Comparison of ENCODE assay signal across 21 cellular contexts in the genomic region with DNA sequence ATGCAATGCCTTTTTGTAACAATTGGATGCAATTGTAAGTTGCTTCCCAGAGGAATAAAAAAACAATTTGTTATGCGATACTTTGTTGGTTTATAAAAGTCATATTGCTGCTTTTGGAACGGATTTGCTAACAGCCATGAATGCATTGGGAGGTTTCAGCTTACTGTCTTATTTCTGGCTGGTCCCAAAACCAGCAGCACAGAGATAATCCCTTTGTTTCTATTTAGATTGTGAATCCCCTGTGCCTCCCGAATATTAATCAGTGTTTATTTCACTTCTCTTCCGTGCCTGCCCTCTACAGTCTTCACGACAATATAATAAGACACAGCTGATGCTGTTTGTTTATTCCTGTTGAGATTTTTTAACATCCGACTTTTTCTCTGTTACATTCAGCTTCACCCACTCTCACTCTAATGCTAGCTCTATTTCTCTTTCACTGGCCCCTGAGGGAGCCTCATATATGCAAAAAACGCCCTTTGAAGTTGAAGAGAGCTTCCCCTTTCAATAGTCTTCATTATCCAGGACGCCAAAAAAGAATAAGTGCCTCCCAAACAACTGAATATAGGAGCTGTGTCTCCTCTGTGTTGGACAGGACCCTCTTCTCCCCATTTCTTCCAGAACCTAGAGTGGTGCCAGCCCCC.
DNase-seq lines count a peak whose midpoint lies in the region; FAIRE-seq and TF ChIP-seq lines count a peak whose summit lies in the region.
"Had no signal": no experiment of that assay in that cellular context is flagged by ENCODE, and none has a peak within 500 bp of the region (broad histone marks: within the 10 kb centered on the region; RNA-seq: fewer than 3 reads in every experiment).

No MANE protein-coding gene starts in this region.

- H3K4me1 ChIP-seq in astrocyte (ENCODE audit: insufficient read depth, low read length): no peaks in the 10 kb centered on the region
- H3K4me1 ChIP-seq: esophagus squamous epithelium, parathyroid adenoma, spleen, upper lobe of left lung had no signal

- no peak for TF ChIP-seq CTCF in astrocyte (IDR thresholded peaks at IDR 0.05; ENCODE audit: insufficient read depth, low read depth, low read length)
- no peak for TF ChIP-seq CTCF in type B pancreatic cell (conservative IDR thresholded peaks at IDR 0.05)

- H3K36me3 Mint-ChIP-seq in astrocyte (ENCODE audit: low read depth, unreplicated experiment) (no peaks in the 10 kb centered on the region), type B pancreatic cell (no peaks in the 10 kb centered on the region)
- H3K36me3 Mint-ChIP-seq: activated naive CD4-positive, alpha-beta T cell treated with anti-CD3 and anti-CD28 coated beads, Interleukin-2, amount 10 ng/mL, durations not matched to agents 7 days and 5 days had no signal

- H3K27ac ChIP-seq in astrocyte (ENCODE audit: low read depth, low read length): no peak overlapping the region
- H3K27ac ChIP-seq: dorsolateral prefrontal cortex, esophagus squamous epithelium, heart right ventricle, parathyroid adenoma, PC-9, spleen, upper lobe of left lung had no signal

- peak overlapping the region; percentile 21 for H3K9ac ChIP-seq in astrocyte (ENCODE audit: low read length)
- H3K9ac ChIP-seq: parathyroid adenoma, SK-N-SH had no signal

- no peaks in the 10 kb centered on the region for H3K9me3 Mint-ChIP-seq in astrocyte (ENCODE audit: unreplicated experiment)
- H3K9me3 Mint-ChIP-seq in type B pancreatic cell: peaks cover 4% of the 10 kb centered on the region

- H3K27me3 Mint-ChIP-seq in astrocyte (ENCODE audit: low read depth, unreplicated experiment) (no peaks in the 10 kb centered on the region), type B pancreatic cell (peaks cover 6% of the 10 kb centered on the region)
- H3K27me3 Mint-ChIP-seq: activated naive CD4-positive, alpha-beta T cell treated with anti-CD3 and anti-CD28 coated beads, Interleukin-2, amount 10 ng/mL, durations not matched to agents 7 days and 5 days had no signal

- H3K27ac Mint-ChIP-seq in astrocyte (ENCODE audit: unreplicated experiment) (no peak overlapping the region), type B pancreatic cell (no peak overlapping the region)
- H3K27ac Mint-ChIP-seq: activated naive CD4-positive, alpha-beta T cell treated with anti-CD3 and anti-CD28 coated beads, Interleukin-2, amount 10 ng/mL, durations not matched to agents 7 days and 5 days had no signal

- no peak overlapping the region for H3K4me3 Mint-ChIP-seq in astrocyte (ENCODE audit: unreplicated experiment)
- peak overlapping the region; percentile 18 for H3K4me3 Mint-ChIP-seq in type B pancreatic cell
- H3K4me3 Mint-ChIP-seq: activated naive CD4-positive, alpha-beta T cell treated with anti-CD3 and anti-CD28 coated beads, Interleukin-2, amount 10 ng/mL, durations not matched to agents 7 days and 5 days had no signal

- H4K20me1 ChIP-seq in astrocyte (ENCODE audit: insufficient read depth, low read length): no peaks in the 10 kb centered on the region

- peak overlapping the region; percentile 62 for H3K4me2 ChIP-seq in astrocyte (ENCODE audit: low read length)
- H3K4me2 ChIP-seq: PC-9, SK-N-SH had no signal

- no peaks in the 10 kb centered on the region for H3K79me2 ChIP-seq in astrocyte (ENCODE audit: insufficient read depth, low read length)
- H3K79me2 ChIP-seq: parathyroid adenoma had no signal

- DNase-seq in NCI-H345 (lab: John Stamatoyannopoulos, UW) (peak; percentile 7), NCI-H345 treated with DMSO at 0.1 percent for 48 hours (lab: John Stamatoyannopoulos, UW; ENCODE audit: unreplicated experiment) (no peak), astrocyte (ENCODE audit: low read depth) (no peak), left kidney (ENCODE audit: low read depth, low spot score) (peak; percentile 31), type B pancreatic cell (ENCODE audit: extremely low spot score, unreplicated experiment) (no peak), SHP77 treated with DMSO at 0.1 percent for 48 hours (lab: John Stamatoyannopoulos, UW) (no peak), DMS153 (lab: John Stamatoyannopoulos, UW) (no peak)
- DNase-seq in stimulated activated CD4-positive, alpha-beta T cell treated with anti-CD3 and anti-CD28 coated beads, Interleukin-4, amount 100 ng/mL, for 4 hours: no peak
- DNase-seq: activated naive CD4-positive, alpha-beta T cell treated with anti-CD3 and anti-CD28 coated beads, Interleukin-2, amount 10 ng/mL, durations not matched to agents 7 days and 5 days; activated T-cell treated with anti-CD3 and anti-CD28 coated beads for 4 hours; dorsolateral prefrontal cortex; esophagus squamous epithelium; heart right ventricle; mucosa of descending colon; NCI-H1417; PC-9; SK-N-SH; spleen; stimulated activated naive CD4-positive, alpha-beta T cell; upper lobe of left lung had no signal

- no peak for FAIRE-seq in astrocyte (lab: Jason Lieb, UNC)

- H3K4me3 ChIP-seq in astrocyte (ENCODE audit: insufficient read depth, low read depth, low read length): no peak overlapping the region
- H3K4me3 ChIP-seq: esophagus squamous epithelium, mucosa of descending colon, PC-9, spleen, upper lobe of left lung had no signal

- H2AFZ ChIP-seq in astrocyte (ENCODE audit: low read depth, low read length): peak overlapping the region; percentile 67
- H2AFZ ChIP-seq: parathyroid adenoma, PC-9 had no signal

- no peaks in the 10 kb centered on the region for H3K36me3 ChIP-seq in astrocyte (ENCODE audit: insufficient read depth, low read length)
- H3K36me3 ChIP-seq: esophagus squamous epithelium, heart right ventricle, spleen, upper lobe of left lung had no signal

- no peaks in the 10 kb centered on the region for H3K9me3 ChIP-seq in astrocyte (ENCODE audit: insufficient read depth, low read depth, low read length)
- H3K9me3 ChIP-seq: esophagus squamous epithelium, mucosa of descending colon, SK-N-SH had no signal

- H3K4me1 Mint-ChIP-seq in astrocyte (ENCODE audit: low read depth, unreplicated experiment): no peaks in the 10 kb centered on the region
- H3K4me1 Mint-ChIP-seq in type B pancreatic cell (ENCODE audit: unreplicated experiment): peaks cover 8% of the 10 kb centered on the region
- H3K4me1 Mint-ChIP-seq: activated naive CD4-positive, alpha-beta T cell treated with anti-CD3 and anti-CD28 coated beads, Interleukin-2, amount 10 ng/mL, durations not matched to agents 7 days and 5 days had no signal

- no peaks in the 10 kb centered on the region for H3K27me3 ChIP-seq in astrocyte (ENCODE audit: insufficient read depth, low read length)
- H3K27me3 ChIP-seq: dorsolateral prefrontal cortex, esophagus squamous epithelium, heart right ventricle, spleen, upper lobe of left lung had no signal

Comparison
In these comparisons a context has a peak if more than half of its experiments do, and no peak if none do; other contexts are left out.
1. DNase-seq: peak in NCI-H345 (single experiment) and left kidney (single experiment); none in NCI-H345 treated with DMSO at 0.1 percent for 48 hours (single experiment), astrocyte (single experiment), type B pancreatic cell (single experiment), stimulated activated CD4-positive, alpha-beta T cell treated with anti-CD3 and anti-CD28 coated beads, Interleukin-4, amount 100 ng/mL, for 4 hours (0 of 2), SHP77 treated with DMSO at 0.1 percent for 48 hours (single experiment) and DMS153 (single experiment).